In genomic region chr7:138317044-138317596, GRCh38 we compare ENCODE assay signal across 17 cellular contexts.
A peak's percentile ranks its signal among the peaks of the same experiment; 100 is the strongest.
DNase-seq lines count a peak whose midpoint lies in the region; ATAC-seq, FAIRE-seq and TF ChIP-seq lines count a peak whose summit lies in the region.
"Had no signal": no experiment of that assay in that cellular context is flagged by ENCODE, and none has a peak within 500 bp of the region (broad histone marks: within the 10 kb centered on the region; RNA-seq: fewer than 3 reads in every experiment).

No MANE protein-coding gene starts in this region.

- H3K4me1 ChIP-seq in astrocyte (ENCODE audit: insufficient read depth, low read length), result no peaks in the 10 kb centered on the region
- peaks cover 9% of the 10 kb centered on the region for H3K4me1 ChIP-seq in mesenchymal stem cell (ENCODE audit: control insufficient read depth, insufficient read depth, low read depth, low read length)
- H3K4me1 ChIP-seq in GM23338 (ENCODE audit: insufficient read depth), result peaks cover 6% of the 10 kb centered on the region; the same call in 1 of the 2 replicates
- H3K4me1 ChIP-seq: BLaER1 had no signal

- H3K4me1 Mint-ChIP-seq in astrocyte (ENCODE audit: low read depth, unreplicated experiment) (peaks cover 2% of the 10 kb centered on the region), GM23338 (no peaks in the 10 kb centered on the region)
- H3K4me1 Mint-ChIP-seq: CD4-positive, alpha-beta memory T cell had no signal

- H3K27ac Mint-ChIP-seq in astrocyte (ENCODE audit: unreplicated experiment) (peak overlapping the region; percentile 28), GM23338 (no peak overlapping the region)
- H3K27ac Mint-ChIP-seq: CD14-positive monocyte; CD4-positive, alpha-beta memory T cell had no signal

- no peak overlapping the region for H2AFZ ChIP-seq in astrocyte (ENCODE audit: low read depth, low read length)
- H2AFZ ChIP-seq in mesenchymal stem cell (ENCODE audit: low read depth, low read length), result no peak overlapping the region
- H2AFZ ChIP-seq in GM23338, result no peak overlapping the region

- TF ChIP-seq CTCF in astrocyte (IDR thresholded peaks at IDR 0.05; ENCODE audit: insufficient read depth, low read depth, low read length) (no peak), GM23338 (conservative IDR thresholded peaks at IDR 0.05; ENCODE audit: low read depth in 2 of 2) (no peak)

- H3K9me2 ChIP-seq in GM23338 (ENCODE audit: insufficient read depth), result no peaks in the 10 kb centered on the region

- no peak overlapping the region for H3K23ac ChIP-seq in mesenchymal stem cell (ENCODE audit: low read length in 2 of 2)

- H3K18ac ChIP-seq in mesenchymal stem cell (ENCODE audit: low read depth in 1 of 2, low read length in 2 of 2), result no peak overlapping the region

- no peak overlapping the region for H3K4me3 ChIP-seq in astrocyte (ENCODE audit: insufficient read depth, low read depth, low read length)
- no peak overlapping the region for H3K4me3 ChIP-seq in mesenchymal stem cell (ENCODE audit: insufficient read depth in 1 of 2, low read depth in 1 of 2, low read length in 2 of 2)
- H3K4me3 ChIP-seq in GM23338, result no peak overlapping the region
- H3K4me3 ChIP-seq: BLaER1, K562 had no signal

- H3K9me3 Mint-ChIP-seq in astrocyte (ENCODE audit: unreplicated experiment), result peaks cover 7% of the 10 kb centered on the region
- no peaks in the 10 kb centered on the region; the same call in none of the 3 replicates for H3K9me3 Mint-ChIP-seq in GM23338

- H3K27me3 Mint-ChIP-seq in astrocyte (ENCODE audit: low read depth, unreplicated experiment) (no peaks in the 10 kb centered on the region), GM23338 (ENCODE audit: insufficient read depth, low read depth, poor library complexity) (no peaks in the 10 kb centered on the region)

- peak overlapping the region; percentile 83 for H2BK5ac ChIP-seq in mesenchymal stem cell (ENCODE audit: low read depth, low read length, poor library complexity, severe bottlenecking)

- no peak overlapping the region for H3K9ac ChIP-seq in astrocyte (ENCODE audit: low read length)
- H3K9ac ChIP-seq in mesenchymal stem cell (ENCODE audit: low read length), result no peak overlapping the region
- H3K9ac ChIP-seq: BLaER1 had no signal

- H4K20me1 ChIP-seq in astrocyte (ENCODE audit: insufficient read depth, low read length) (no peaks in the 10 kb centered on the region), GM23338 (replicated peaks; ENCODE audit: insufficient read depth) (no peaks in the 10 kb centered on the region)
- H4K20me1 ChIP-seq: BLaER1 had no signal

- no peak overlapping the region for H4K91ac ChIP-seq in mesenchymal stem cell (ENCODE audit: low read length)

- H3K4me2 ChIP-seq in astrocyte (ENCODE audit: low read length) (no peak overlapping the region), mesenchymal stem cell (ENCODE audit: low read length, poor library complexity, severe bottlenecking) (no peak overlapping the region), GM23338 (no peak overlapping the region)
- H3K4me2 ChIP-seq: BLaER1 had no signal

- H2BK15ac ChIP-seq in mesenchymal stem cell (ENCODE audit: low read depth, poor library complexity, severe bottlenecking), result no peak overlapping the region

- H2BK120ac ChIP-seq in mesenchymal stem cell (ENCODE audit: low read depth, low read length), result no peak overlapping the region

- FAIRE-seq in GM18507 (lab: Jason Lieb, UNC) (peak; percentile 53), astrocyte (lab: Jason Lieb, UNC) (no peak), urothelium cell line (lab: Jason Lieb, UNC) (no peak)
- FAIRE-seq: A204.1, K562 had no signal

- H3K9me3 ChIP-seq in astrocyte (ENCODE audit: insufficient read depth, low read depth, low read length) (no peaks in the 10 kb centered on the region), mesenchymal stem cell (ENCODE audit: control insufficient read depth, low read length) (peaks cover 11% of the 10 kb centered on the region)
- H3K9me3 ChIP-seq: BLaER1 had no signal

- DNase-seq in GM18507 (ENCODE audit: extremely low spot score, insufficient read length, low read depth) (no peak), astrocyte (ENCODE audit: low read depth) (no peak), mesenchymal stem cell (no peak), GM23338 (ENCODE audit: low spot score) (no peak), urothelium cell line (ENCODE audit: low spot score) (no peak), NAMALWA (ENCODE audit: low spot score) (no peak)
- DNase-seq: Calu3; CD4-positive, alpha-beta memory T cell; DMS79 treated with DMSO at 0.1 percent for 48 hours; GF-D8; HCEC 1CT; IMR-90 had no signal

- no peak for ATAC-seq in GM23338
- no peak for ATAC-seq in GM18858 (IDR thresholded peaks at IDR 0.05; ENCODE audit: unreplicated experiment)
- ATAC-seq: K562 had no signal

- no peak overlapping the region for H2BK12ac ChIP-seq in mesenchymal stem cell (ENCODE audit: low read length in 2 of 2)

- H3F3A ChIP-seq in GM23338 (replicated peaks; ENCODE audit: low read depth), result no peaks in the 10 kb centered on the region

- no peak overlapping the region for H4K8ac ChIP-seq in mesenchymal stem cell (ENCODE audit: low read length)

- H2AK5ac ChIP-seq in mesenchymal stem cell (ENCODE audit: low read length, severe bottlenecking), result peak overlapping the region; percentile 99

- no peak overlapping the region for H3K27ac ChIP-seq in astrocyte (ENCODE audit: low read depth, low read length)
- H3K27ac ChIP-seq in mesenchymal stem cell (ENCODE audit: low read length, poor library complexity, severe bottlenecking), result peak overlapping the region; percentile 98
- H3K27ac ChIP-seq in GM23338 (ENCODE audit: low read depth), result no peak overlapping the region
- H3K27ac ChIP-seq: BLaER1 had no signal

- H3K4me3 Mint-ChIP-seq in astrocyte (ENCODE audit: unreplicated experiment) (no peak overlapping the region), GM23338 (no peak overlapping the region)
- H3K4me3 Mint-ChIP-seq: CD14-positive monocyte; CD4-positive, alpha-beta memory T cell had no signal

- WGBS in mesenchymal stem cell, result 81% methylated on average over 3 of the region's 5 CpGs

- H3K4ac ChIP-seq in mesenchymal stem cell (ENCODE audit: low read depth in 1 of 2, low read length in 2 of 2), result no peak overlapping the region

- H3K27me3 ChIP-seq in astrocyte (ENCODE audit: insufficient read depth, low read length), result no peaks in the 10 kb centered on the region
- no peaks in the 10 kb centered on the region for H3K27me3 ChIP-seq in mesenchymal stem cell (ENCODE audit: control insufficient read depth in 1 of 2, insufficient read depth in 1 of 2, low read length in 2 of 2)
- H3K27me3 ChIP-seq in GM23338 (ENCODE audit: insufficient read depth), result no peaks in the 10 kb centered on the region
- H3K27me3 ChIP-seq: BLaER1 had no signal

- H3K36me3 ChIP-seq in astrocyte (ENCODE audit: insufficient read depth, low read length), result no peaks in the 10 kb centered on the region
- no peaks in the 10 kb centered on the region for H3K36me3 ChIP-seq in mesenchymal stem cell (ENCODE audit: control insufficient read depth in 1 of 2, insufficient read depth in 2 of 2, low read depth in 1 of 2, low read length in 2 of 2)
- H3K36me3 ChIP-seq in GM23338 (ENCODE audit: insufficient read depth), result no peaks in the 10 kb centered on the region
- H3K36me3 ChIP-seq: BLaER1 had no signal

- H3K36me3 Mint-ChIP-seq in astrocyte (ENCODE audit: low read depth, unreplicated experiment) (no peaks in the 10 kb centered on the region), GM23338 (ENCODE audit: low read depth) (peaks cover 20% of the 10 kb centered on the region)
- H3K36me3 Mint-ChIP-seq: CD14-positive monocyte; CD4-positive, alpha-beta memory T cell had no signal

- H3K79me2 ChIP-seq in astrocyte (ENCODE audit: insufficient read depth, low read length) (no peaks in the 10 kb centered on the region), GM23338 (replicated peaks; ENCODE audit: insufficient read depth) (no peaks in the 10 kb centered on the region)

- H3K79me1 ChIP-seq in mesenchymal stem cell (replicated peaks; ENCODE audit: low read length, poor library complexity, severe bottlenecking), result no peaks in the 10 kb centered on the region

- no peak overlapping the region for H3K14ac ChIP-seq in mesenchymal stem cell (ENCODE audit: low read length in 2 of 2)

TF ChIP-seq in GM23338, 12 proteins besides CTCF, POLR2A, EP300 and RAD21 (continues in another document):
- no peak for TF ChIP-seq EZH2 (IDR thresholded peaks at IDR 0.05; ENCODE audit: low read depth, unreplicated experiment)
